Comparison of ENCODE assay signal across 27 cellular contexts in the genomic region with DNA sequence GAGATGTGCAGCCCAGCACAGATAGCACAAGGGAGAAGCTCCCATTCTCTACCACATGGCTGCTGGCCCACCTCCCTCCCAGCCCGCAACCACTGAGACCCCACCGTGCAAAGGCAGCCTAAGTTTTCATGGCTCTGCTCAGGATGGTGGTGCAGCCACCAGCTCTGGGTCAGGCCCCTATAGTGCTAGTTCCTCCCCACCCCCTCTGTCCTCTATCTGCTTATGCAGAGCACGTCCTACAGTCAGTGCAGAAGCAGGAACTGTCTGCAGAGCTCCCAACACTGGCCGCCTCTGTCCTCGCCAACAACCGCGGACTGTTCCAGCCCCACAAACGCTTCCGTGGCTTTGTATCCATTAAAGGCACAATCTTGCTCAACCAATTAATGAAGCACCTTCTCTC.
A peak's percentile ranks its signal among the peaks of the same experiment; 100 is the strongest.
DNase-seq lines count a peak whose midpoint lies in the region; ATAC-seq and TF ChIP-seq lines count a peak whose summit lies in the region.
"Had no signal": no experiment of that assay in that cellular context is flagged by ENCODE, and none has a peak within 500 bp of the region (broad histone marks: within the 10 kb centered on the region; RNA-seq: fewer than 3 reads in every experiment).

No MANE protein-coding gene starts in this region.

- H4K20me1 ChIP-seq in GM23248 (ENCODE audit: insufficient read depth), result no peaks in the 10 kb centered on the region

- H3K36me3 ChIP-seq in heart left ventricle, result no peaks in the 10 kb centered on the region
- H3K36me3 ChIP-seq in vagina, result no peaks in the 10 kb centered on the region
- no peaks in the 10 kb centered on the region for H3K36me3 ChIP-seq in GM23248 (ENCODE audit: low read depth)
- H3K36me3 ChIP-seq: gastroesophageal sphincter, SJCRH30 had no signal

- TF ChIP-seq CTCF in heart left ventricle (IDR thresholded peaks at IDR 0.05), result no peak
- TF ChIP-seq CTCF in vagina (IDR thresholded peaks at IDR 0.05), result no peak

- no peak overlapping the region for H3K9ac ChIP-seq in GM23248

- 66 to 75% (median 69%) methylated on average over 9 of the region's 9 CpGs for WGBS in heart left ventricle, 4 donors
- 54 to 57% methylated on average over 9 of the region's 9 CpGs for WGBS in GM23248 (ENCODE audit: low coverage in 1 of 2, low lambda C conversion rate in 2 of 2, missing lambda C conversion rate in 2 of 2), 2 experiments

- ATAC-seq in heart left ventricle, result no peak
- ATAC-seq: activated CD8-positive, alpha-beta T cell treated with anti-CD3 and anti-CD28 coated beads, Interleukin-2, amount 10 ng/mL, durations not matched to agents 7 days and 5 days; gastroesophageal sphincter; GM23338; left lobe of liver had no signal

- H3K27me3 ChIP-seq in heart left ventricle (no peaks in the 10 kb centered on the region), vagina (no peaks in the 10 kb centered on the region), GM23248 (replicated peaks; ENCODE audit: insufficient read depth) (no peaks in the 10 kb centered on the region)
- H3K27me3 ChIP-seq: SJCRH30, testis had no signal

- H3K4me2 ChIP-seq in GM23248 (ENCODE audit: unreplicated experiment), result no peak overlapping the region
- H3K4me2 ChIP-seq: GM23338 had no signal

- H3K27ac ChIP-seq in heart left ventricle (no peak overlapping the region), vagina (no peak overlapping the region), GM23248 (no peak overlapping the region)
- H3K27ac ChIP-seq: gastroesophageal sphincter, SJCRH30, testis had no signal

- TF ChIP-seq POLR2A in heart left ventricle (IDR thresholded peaks at IDR 0.05) (no peak), vagina (IDR thresholded peaks at IDR 0.05) (no peak)

- intact Hi-C loops in cardiac septum (cut with DNase I), result no loop called here
- intact Hi-C loops in heart left ventricle (cut with DNase I), result no loop called here
- intact Hi-C loops in vagina (cut with DNase I), result no loop called here

- H2AFZ ChIP-seq in GM23248, result no peak overlapping the region
- H2AFZ ChIP-seq: GM23338 had no signal

- no peaks in the 10 kb centered on the region for H3K79me2 ChIP-seq in GM23248 (ENCODE audit: insufficient read depth)

- H3K4me1 ChIP-seq in heart left ventricle (no peaks in the 10 kb centered on the region), vagina (no peaks in the 10 kb centered on the region), GM23248 (ENCODE audit: insufficient read depth) (no peaks in the 10 kb centered on the region)
- H3K4me1 ChIP-seq: gastroesophageal sphincter, SJCRH30, testis had no signal

- no peaks in the 10 kb centered on the region for H3K9me2 ChIP-seq in GM23248 (ENCODE audit: insufficient read depth)

- H3K9me3 ChIP-seq in heart left ventricle, result no peaks in the 10 kb centered on the region
- no peaks in the 10 kb centered on the region for H3K9me3 ChIP-seq in vagina
- H3K9me3 ChIP-seq in GM23248 (ENCODE audit: low read depth), result no peaks in the 10 kb centered on the region
- H3K9me3 ChIP-seq: gastroesophageal sphincter, SJCRH30, testis had no signal

- no peaks in the 10 kb centered on the region for H3F3A ChIP-seq in GM23248 (ENCODE audit: insufficient read depth)

- DNase-seq in cardiac septum (ENCODE audit: low spot score) (peak; percentile 55), heart left ventricle (no peak), globus pallidus (ENCODE audit: low spot score) (peak; percentile 92), occipital lobe (lab: John Stamatoyannopoulos, UW) (peak; percentile 45), vagina (ENCODE audit: extremely low spot score in 2 of 2) (peak; percentile 46 to 71), NCI-H187 treated with DMSO at 0.1 percent for 48 hours (lab: John Stamatoyannopoulos, UW) (no peak), GM23248 (no peak)
- no peak for DNase-seq in activated effector memory CD4-positive, alpha-beta T cell treated with Interleukin-2 at 50 U/mL for 16 hours
- DNase-seq: activated CD8-positive, alpha-beta T cell treated with anti-CD3 and anti-CD28 coated beads, Interleukin-2, amount 10 ng/mL, durations not matched to agents 7 days and 5 days; activated gamma-delta T cell treated with Interleukin-2 at 50 U/mL for 16 hours; activated T-cell treated with anti-CD3 and anti-CD28 coated beads for 4 hours; Calu3; CD4-positive, CD25-positive, alpha-beta regulatory T cell; cerebellar nuclear complex; DMS79; GDM1; NCI-H1105; NCI-H187; NCI-H510A treated with DMSO at 0.1 percent for 48 hours; SJCRH30; stimulated activated CD4-positive, alpha-beta T cell treated with anti-CD3 and anti-CD28 coated beads, Interleukin-15, amount 100 ng/mL, for 24 hours; stimulated activated CD4-positive, alpha-beta T cell treated with anti-CD3 and anti-CD28 coated beads, Interleukin-4, amount 100 ng/mL, for 4 hours; SW 1271; testis had no signal

- H3K4me3 ChIP-seq in heart left ventricle (no peak overlapping the region), vagina (no peak overlapping the region), GM23248 (no peak overlapping the region)
- H3K4me3 ChIP-seq: gastroesophageal sphincter, GM23338, SJCRH30, testis had no signal

- in situ Hi-C loops in GM23248 (cut with MboI), result no loop called here

Comparison
In these comparisons a context has a peak if more than half of its experiments do, and no peak if none do; other contexts are left out.
1. DNase-seq: peak in cardiac septum (single experiment), globus pallidus (single experiment), occipital lobe (single experiment) and vagina (2 of 2); none in heart left ventricle (0 of 5), NCI-H187 treated with DMSO at 0.1 percent for 48 hours (single experiment), activated effector memory CD4-positive, alpha-beta T cell treated with Interleukin-2 at 50 U/mL for 16 hours (single experiment) and GM23248 (single experiment).